8 cellular contexts compared by ENCODE assay signal in the genomic region with DNA sequence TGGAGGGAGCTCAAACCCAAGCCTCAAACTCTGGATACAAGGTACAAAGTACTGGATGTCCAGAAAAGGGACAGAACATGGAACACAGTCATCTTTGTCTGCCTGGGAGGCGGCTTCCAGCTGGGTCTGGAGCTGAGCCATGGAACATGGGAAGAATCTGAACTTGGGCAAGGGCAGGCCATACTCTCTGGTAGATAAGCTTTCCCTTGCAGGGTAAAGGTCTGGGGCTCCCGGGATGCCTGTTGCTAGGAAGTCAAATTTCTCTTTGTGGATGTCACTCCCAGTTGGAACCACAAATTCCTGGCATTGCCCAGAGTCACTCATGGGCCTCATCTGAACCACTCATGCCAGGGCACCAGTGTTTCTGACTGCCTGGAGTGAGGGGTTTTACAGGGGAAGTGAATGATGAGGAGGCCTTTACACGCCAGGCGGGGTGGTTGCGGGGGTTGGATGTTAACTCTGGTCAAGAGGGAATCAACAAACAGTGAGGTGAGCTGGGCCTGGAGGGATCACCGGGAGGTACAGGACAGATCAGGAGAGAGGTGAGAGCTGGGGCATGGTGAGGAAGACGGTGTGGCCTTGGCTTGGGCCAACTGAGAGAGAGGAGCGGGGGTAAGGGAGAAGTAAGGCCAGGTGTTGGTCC. TPM values are rescaled to one million over a fixed set of nuclear protein-coding genes. Genes with fewer than 3 reads are reported as not detected.
DNase-seq lines count a peak whose midpoint lies in the region; ATAC-seq and TF ChIP-seq lines count a peak whose summit lies in the region.

No MANE protein-coding gene starts in this region.

- peaks cover 20% of the 10 kb centered on the region for H3K36me3 ChIP-seq in Panc1 (ENCODE audit: control insufficient read depth, insufficient read depth, low read length)

- no peaks in the 10 kb centered on the region for H3K27me3 ChIP-seq in Panc1 (ENCODE audit: control insufficient read depth, insufficient read depth, low read length)

- ATAC-seq in Panc1 (peak; percentile 24), GM21526 (IDR thresholded peaks at IDR 0.05; ENCODE audit: low FRiP score, unreplicated experiment) (no peak), GM19463 (IDR thresholded peaks at IDR 0.05; ENCODE audit: unreplicated experiment) (no peak)

- peak; percentile 62 for DNase-seq in AG20443 (ENCODE audit: low spot score)
- no peak for DNase-seq in Panc1 (ENCODE audit: low read depth, low spot score)
- DNase-seq in fibroblast of mammary gland (ENCODE audit: low read depth): peak; percentile 53
- peak in 47 of 56 donors; percentile 28 to 83 (median 60) for DNase-seq in nucleus accumbens (lab: John Stamatoyannopoulos, UW)
- no peak for DNase-seq in GM13977 (ENCODE audit: low spot score)
- DNase-seq in NCI-H187 treated with DMSO at 0.1 percent for 48 hours (lab: John Stamatoyannopoulos, UW): no peak

- peak overlapping the region; percentile 26; the same call in 1 of the 2 replicates for H3K27ac ChIP-seq in Panc1 (ENCODE audit: low read length)

- CTCF ChIA-PET in Panc1 (lab: Charles Lee): interaction anchor here (1.3 to 1.6 kb wide), 2 partner anchors 13 to 120 kb away, joined by 4 read pairs; no protein-coding TSS in a partner anchor

- in situ Hi-C loops in Panc1 (cut with HindIII; ENCODE audit: low pct_unique_long_range_greater_than_20kb, low sequenced_read_pairs): no loop called here
- in situ Hi-C loops in GM13977 (cut with MboI; ENCODE audit: low pct_unique_long_range_greater_than_20kb, low sequenced_read_pairs, unreplicated experiment): no loop called here

- no TSS peak for BruUV-seq in Panc1 (replicated peaks; lab: Mats Ljungman, UMichigan)

- H3K4me1 ChIP-seq in Panc1 (ENCODE audit: control insufficient read depth, insufficient read depth, low read length): peaks cover 31% of the 10 kb centered on the region

- TF ChIP-seq CTCF in Panc1 (IDR thresholded peaks at IDR 0.05) (no peak), fibroblast of mammary gland (conservative IDR thresholded peaks at IDR 0.05; ENCODE audit: control insufficient read depth, insufficient read depth, low read depth, low read length) (no peak), GM13977 (IDR thresholded peaks at IDR 0.05; ENCODE audit: extremely low read depth, insufficient read depth, missing control alignments) (no peak)

- intact Hi-C loops in Panc1 (cut with micrococcal nuclease; ENCODE audit: unreplicated experiment): no loop called here

- POLR2A ChIA-PET in Panc1 (lab: Charles Lee): interaction anchor here (0.6 kb wide), 1 partner anchor 46 kb away, joined by 4 read pairs; no protein-coding TSS in a partner anchor

- H3K4me3 ChIP-seq in Panc1 (ENCODE audit: low read depth in 2 of 2, low read length in 2 of 2) (no peak overlapping the region), fibroblast of mammary gland (ENCODE audit: control insufficient read depth, low read depth, low read length) (no peak overlapping the region)

- H3K9me3 ChIP-seq in Panc1 (ENCODE audit: control insufficient read depth, insufficient read depth, low read depth, low read length): no peaks in the 10 kb centered on the region

RNA-seq across cellular contexts. Expression of a gene that starts 5.7 kb away (rescaled TPM):
- 2,322 TPM for total RNA-seq in Panc1 (2021; ENCODE audit: unreplicated experiment)
- polyA plus RNA-seq in Panc1 (2012; ENCODE audit: insufficient read length): 3,101 TPM

RNA-seq across cellular contexts. Expression of a gene that starts 11.5 kb away (rescaled TPM):
- 0.13 TPM for total RNA-seq in Panc1 (2021; ENCODE audit: unreplicated experiment)
- 0.59 TPM for polyA plus RNA-seq in Panc1 (2012; ENCODE audit: insufficient read length)

RNA-seq across cellular contexts. Expression of a gene that starts 44.3 kb away (rescaled TPM):
- 8.9 TPM for total RNA-seq in Panc1 (2021; ENCODE audit: unreplicated experiment)
- polyA plus RNA-seq in Panc1 (2012; ENCODE audit: insufficient read length): 17.7 TPM

Comparison
In these comparisons a context has a peak if more than half of its experiments do, and no peak if none do; other contexts are left out.
1. DNase-seq: peak in AG20443 (single experiment), fibroblast of mammary gland (single experiment) and nucleus accumbens (47 of 56); none in Panc1 (single experiment), GM13977 (single experiment) and NCI-H187 treated with DMSO at 0.1 percent for 48 hours (single experiment).